ENCODE assay signal across 23 cellular contexts in the genomic region with DNA sequence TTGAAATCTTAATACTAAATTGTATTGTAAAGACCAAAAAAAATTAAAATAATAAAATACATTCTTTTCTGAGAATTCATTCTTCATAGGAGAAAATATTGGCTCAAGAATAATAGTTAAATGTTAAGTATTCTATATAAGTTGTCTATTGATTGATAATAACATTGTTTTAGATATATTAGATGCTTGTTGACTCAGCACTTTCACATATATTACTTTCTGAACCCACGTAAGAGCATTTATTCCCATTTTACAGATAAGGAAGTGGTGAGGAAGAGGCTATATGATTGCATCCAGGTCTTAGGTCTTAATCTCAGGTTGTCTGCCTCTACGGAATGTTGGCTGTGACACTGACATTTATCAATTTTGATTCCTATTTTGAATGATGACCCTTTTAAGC.
DNase-seq lines count a peak whose midpoint lies in the region; ATAC-seq, FAIRE-seq and TF ChIP-seq lines count a peak whose summit lies in the region.
"Had no signal": no experiment of that assay in that cellular context is flagged by ENCODE, and none has a peak within 500 bp of the region (broad histone marks: within the 10 kb centered on the region; RNA-seq: fewer than 3 reads in every experiment).

No MANE protein-coding gene starts in this region.

- intact Hi-C loops in HepG2 (cut with micrococcal nuclease; ENCODE audit: unreplicated experiment), result no loop called here
- intact Hi-C loops in right lobe of liver (cut with DNase I), result no loop called here
- intact Hi-C loops in mammary epithelial cell (cut with micrococcal nuclease), result no loop called here

- in situ Hi-C loops in HepG2 (cut with HindIII; ENCODE audit: extremely low pct_ligation_motif_present, low pct_unique_long_range_greater_than_20kb) (no loop called here), mammary epithelial cell (cut with MboI; ENCODE audit: low sequenced_read_pairs in 2 of 2) (no loop called here)

- no peak for TF ChIP-seq EP300 in HepG2 (IDR thresholded peaks at IDR 0.05; ENCODE audit: low read depth in 2 of 2, low read length in 2 of 2)
- TF ChIP-seq EP300 in HepG2 (CRISPR knock-in tag; IDR thresholded peaks at IDR 0.05; ENCODE audit: borderline replicate concordance), result no peak

- H3K4me2 ChIP-seq in HepG2 (ENCODE audit: low read depth, low read length), result no peak overlapping the region
- H3K4me2 ChIP-seq in smooth muscle cell, result no peak overlapping the region
- no peak overlapping the region for H3K4me2 ChIP-seq in mammary epithelial cell (ENCODE audit: insufficient read depth, low read depth, low read length)
- H3K4me2 ChIP-seq: BLaER1 treated with 17β-estradiol and CSF1 and Interleukin-3, amounts not matched to agents 10 nM and 100 nM had no signal

- peaks cover 88% of the 10 kb centered on the region for H3K9me3 ChIP-seq in HepG2 (ENCODE audit: low read length)
- H3K9me3 ChIP-seq in right lobe of liver, result no peaks in the 10 kb centered on the region
- no peaks in the 10 kb centered on the region for H3K9me3 ChIP-seq in smooth muscle cell (replicated peaks; ENCODE audit: low read depth)
- no peaks in the 10 kb centered on the region for H3K9me3 ChIP-seq in mammary epithelial cell (replicated peaks; ENCODE audit: insufficient read depth, low read length)
- H3K9me3 ChIP-seq: BE2C; BLaER1 treated with 17β-estradiol and CSF1 and Interleukin-3, amounts not matched to agents 10 nM and 100 nM had no signal

- no peak for TF ChIP-seq RAD21 in HepG2 (CRISPR knock-in tag; IDR thresholded peaks at IDR 0.05)

- H3K36me3 ChIP-seq in HepG2 (replicated peaks in 1 of 2; ENCODE audit: control insufficient read depth in 1 of 2, insufficient read depth in 2 of 2, low read length in 2 of 2) (no peaks in the 10 kb centered on the region), right lobe of liver (no peaks in the 10 kb centered on the region), smooth muscle cell (ENCODE audit: low read depth) (no peaks in the 10 kb centered on the region), mammary epithelial cell (ENCODE audit: insufficient read depth, low read length) (no peaks in the 10 kb centered on the region)
- H3K36me3 ChIP-seq: BE2C; BLaER1 treated with 17β-estradiol and CSF1 and Interleukin-3, amounts not matched to agents 10 nM and 100 nM had no signal

- no peak overlapping the region for H3K4me3 ChIP-seq in HepG2 (replicated peaks in 1 of 3; ENCODE audit: insufficient read depth in 1 of 3, low read depth in 2 of 3, low read length in 3 of 3)
- no peak overlapping the region for H3K4me3 ChIP-seq in right lobe of liver
- no peak overlapping the region for H3K4me3 ChIP-seq in smooth muscle cell
- H3K4me3 ChIP-seq in mammary epithelial cell (replicated peaks in 1 of 3; ENCODE audit: insufficient read depth in 1 of 3, low read depth in 2 of 3, low read length in 3 of 3), result no peak overlapping the region
- H3K4me3 ChIP-seq: BLaER1 treated with 17β-estradiol and CSF1 and Interleukin-3, amounts not matched to agents 10 nM and 100 nM; GM23248 had no signal

- FAIRE-seq in HepG2 (lab: Jason Lieb, UNC) (no peak), frontal cortex (lab: Jason Lieb, UNC) (peak; percentile 64)
- FAIRE-seq: GM12892, GM19239, H1 had no signal

- no TSS peak for BruUV-seq in HepG2 (replicated peaks; lab: Mats Ljungman, UMichigan)
- BruUV-seq in mammary epithelial cell (replicated peaks; lab: Mats Ljungman, UMichigan), result no TSS peak

- H3K9ac ChIP-seq in HepG2 (ENCODE audit: insufficient read depth, low read depth, low read length), result no peak overlapping the region
- no peak overlapping the region for H3K9ac ChIP-seq in smooth muscle cell (ENCODE audit: low read depth)
- no peak overlapping the region for H3K9ac ChIP-seq in mammary epithelial cell (ENCODE audit: insufficient read depth, low read length)
- H3K9ac ChIP-seq: BLaER1 treated with 17β-estradiol and CSF1 and Interleukin-3, amounts not matched to agents 10 nM and 100 nM; GM23248 had no signal

- H3K4me1 ChIP-seq in HepG2 (ENCODE audit: insufficient read depth, low read length), result no peaks in the 10 kb centered on the region
- no peaks in the 10 kb centered on the region for H3K4me1 ChIP-seq in right lobe of liver
- H3K4me1 ChIP-seq in smooth muscle cell (ENCODE audit: low read depth), result peaks cover 25% of the 10 kb centered on the region
- H3K4me1 ChIP-seq in mammary epithelial cell (ENCODE audit: insufficient read depth, low read length), result no peaks in the 10 kb centered on the region
- H3K4me1 ChIP-seq: BE2C; BLaER1 treated with 17β-estradiol and CSF1 and Interleukin-3, amounts not matched to agents 10 nM and 100 nM had no signal

- H3F3A ChIP-seq in smooth muscle cell (ENCODE audit: low read depth), result peaks cover 12% of the 10 kb centered on the region

- CTCF ChIA-PET in HepG2 (lab: Yijun Ruan, JAX; ENCODE audit: low intra/inter-chr PET ratio, low total read pairs), result no interaction called here
- CTCF ChIA-PET in mammary epithelial cell (lab: Charles Lee; ENCODE audit: low non-redundant PET), result no interaction called here

- WGBS in HepG2 (ENCODE audit: low lambda C conversion rate), result 12% methylated on average over 2 of the region's 2 CpGs
- 56% methylated on average over 2 of the region's 2 CpGs for WGBS in right lobe of liver (ENCODE audit: insufficient coverage, low coverage, low lambda C conversion rate, missing lambda C conversion rate)
- 90% methylated on average over 2 of the region's 2 CpGs for WGBS in smooth muscle cell (ENCODE audit: low lambda C conversion rate)
- WGBS in mammary epithelial cell (ENCODE audit: low coverage, missing lambda C conversion rate), result 70% methylated on average over 2 of the region's 2 CpGs

- POLR2A ChIA-PET in HepG2 (lab: Yijun Ruan, JAX), result no interaction called here

- no peak for DNase-seq in HepG2 (ENCODE audit: low spot score)
- no peak for DNase-seq in right lobe of liver
- no peak for DNase-seq in frontal cortex (ENCODE audit: low spot score in 2 of 2)
- DNase-seq in smooth muscle cell (lab: John Stamatoyannopoulos, UW; ENCODE audit: unreplicated experiment), result no peak
- no peak for DNase-seq in mammary epithelial cell
- DNase-seq: ACHN; AML-193; BE2C; Calu3; CD4-positive, alpha-beta T cell; CD8-positive, alpha-beta memory T cell; DMS53; DMS79 treated with DMSO at 0.1 percent for 48 hours; GF-D8; GM23248; H7; HCEC 1CT had no signal

- H2AFZ ChIP-seq in HepG2 (ENCODE audit: low read length) (no peak overlapping the region), smooth muscle cell (ENCODE audit: low read depth) (no peak overlapping the region), mammary epithelial cell (ENCODE audit: low read depth, low read length) (no peak overlapping the region)
- H2AFZ ChIP-seq: GM23248 had no signal

- ATAC-seq in HepG2 (no peak), right lobe of liver (no peak), GM18858 (IDR thresholded peaks at IDR 0.05; ENCODE audit: unreplicated experiment) (no peak)

- no peaks in the 10 kb centered on the region for H3K79me2 ChIP-seq in HepG2 (ENCODE audit: insufficient read depth, low read length)
- H3K79me2 ChIP-seq in smooth muscle cell (ENCODE audit: low read depth), result no peaks in the 10 kb centered on the region
- no peaks in the 10 kb centered on the region for H3K79me2 ChIP-seq in mammary epithelial cell (ENCODE audit: insufficient read depth, low read length)

- TF ChIP-seq CTCF in HepG2 (CRISPR knock-in tag; IDR thresholded peaks at IDR 0.05) (no peak), right lobe of liver (IDR thresholded peaks at IDR 0.05) (no peak), smooth muscle cell (IDR thresholded peaks at IDR 0.05; ENCODE audit: borderline replicate concordance, insufficient read depth, poor library complexity, severe bottlenecking) (no peak), mammary epithelial cell (conservative IDR thresholded peaks at IDR 0.05 in 1 of 2, IDR thresholded peaks at IDR 0.05 in 1 of 2; ENCODE audit: extremely low read depth in 1 of 2, insufficient read depth in 1 of 2, low read depth in 1 of 2, low read length in 2 of 2) (no peak)

- H4K20me1 ChIP-seq in HepG2 (ENCODE audit: insufficient read depth, low read length), result no peaks in the 10 kb centered on the region
- H4K20me1 ChIP-seq in smooth muscle cell (ENCODE audit: low read depth), result no peaks in the 10 kb centered on the region
- no peaks in the 10 kb centered on the region for H4K20me1 ChIP-seq in mammary epithelial cell (ENCODE audit: insufficient read depth, low read length)
- H4K20me1 ChIP-seq: BLaER1 treated with 17β-estradiol and CSF1 and Interleukin-3, amounts not matched to agents 10 nM and 100 nM had no signal

- dilution Hi-C loops in mammary epithelial cell (cut with HindIII; ENCODE audit: low sequenced_read_pairs), result no loop called here

- TF ChIP-seq POLR2A in HepG2 (IDR thresholded peaks at IDR 0.05; ENCODE audit: insufficient read depth in 1 of 2, low read depth in 2 of 2, low read length in 2 of 2), result no peak
- no peak for TF ChIP-seq POLR2A in right lobe of liver (IDR thresholded peaks at IDR 0.05)

- H3K27me3 ChIP-seq in HepG2 (ENCODE audit: control insufficient read depth in 1 of 2, insufficient read depth in 2 of 2, low read length in 2 of 2) (no peaks in the 10 kb centered on the region), right lobe of liver (no peaks in the 10 kb centered on the region), smooth muscle cell (ENCODE audit: low read depth) (no peaks in the 10 kb centered on the region), mammary epithelial cell (ENCODE audit: insufficient read depth, low read length) (no peaks in the 10 kb centered on the region)
- H3K27me3 ChIP-seq: BE2C; BLaER1 treated with 17β-estradiol and CSF1 and Interleukin-3, amounts not matched to agents 10 nM and 100 nM had no signal

- H3K27ac ChIP-seq in HepG2 (ENCODE audit: extremely low read length, insufficient read depth, low read length), result no peak overlapping the region
- H3K27ac ChIP-seq in right lobe of liver, result no peak overlapping the region
- H3K27ac ChIP-seq in smooth muscle cell (ENCODE audit: low read depth), result peak overlapping the region; percentile 12
- H3K27ac ChIP-seq in mammary epithelial cell (ENCODE audit: insufficient read depth, low read depth, low read length), result no peak overlapping the region
- H3K27ac ChIP-seq: 22Rv1; BLaER1 treated with 17β-estradiol and CSF1 and Interleukin-3, amounts not matched to agents 10 nM and 100 nM; GM23248 had no signal

TF ChIP-seq in HepG2, 621 proteins besides CTCF, POLR2A, EP300 and RAD21 (continues in another document):
- TF ChIP-seq, protein P1, sequence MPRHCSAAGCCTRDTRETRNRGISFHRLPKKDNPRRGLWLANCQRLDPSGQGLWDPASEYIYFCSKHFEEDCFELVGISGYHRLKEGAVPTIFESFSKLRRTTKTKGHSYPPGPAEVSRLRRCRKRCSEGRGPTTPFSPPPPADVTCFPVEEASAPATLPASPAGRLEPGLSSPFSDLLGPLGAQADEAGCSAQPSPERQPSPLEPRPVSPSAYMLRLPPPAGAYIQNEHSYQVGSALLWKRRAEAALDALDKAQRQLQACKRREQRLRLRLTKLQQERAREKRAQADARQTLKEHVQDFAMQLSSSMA (CRISPR knock-in tag; IDR thresholded peaks at IDR 0.05), result no peak
- TF ChIP-seq MAFF (IDR thresholded peaks at IDR 0.05; ENCODE audit: low read depth, low read length) (peak; percentile 44; the same call in 1 of the 2 replicates), KDM4B (CRISPR knock-in tag; IDR thresholded peaks at IDR 0.05) (no peak)
